Comparison of ENCODE assay signal across 21 cellular contexts in the genomic region with DNA sequence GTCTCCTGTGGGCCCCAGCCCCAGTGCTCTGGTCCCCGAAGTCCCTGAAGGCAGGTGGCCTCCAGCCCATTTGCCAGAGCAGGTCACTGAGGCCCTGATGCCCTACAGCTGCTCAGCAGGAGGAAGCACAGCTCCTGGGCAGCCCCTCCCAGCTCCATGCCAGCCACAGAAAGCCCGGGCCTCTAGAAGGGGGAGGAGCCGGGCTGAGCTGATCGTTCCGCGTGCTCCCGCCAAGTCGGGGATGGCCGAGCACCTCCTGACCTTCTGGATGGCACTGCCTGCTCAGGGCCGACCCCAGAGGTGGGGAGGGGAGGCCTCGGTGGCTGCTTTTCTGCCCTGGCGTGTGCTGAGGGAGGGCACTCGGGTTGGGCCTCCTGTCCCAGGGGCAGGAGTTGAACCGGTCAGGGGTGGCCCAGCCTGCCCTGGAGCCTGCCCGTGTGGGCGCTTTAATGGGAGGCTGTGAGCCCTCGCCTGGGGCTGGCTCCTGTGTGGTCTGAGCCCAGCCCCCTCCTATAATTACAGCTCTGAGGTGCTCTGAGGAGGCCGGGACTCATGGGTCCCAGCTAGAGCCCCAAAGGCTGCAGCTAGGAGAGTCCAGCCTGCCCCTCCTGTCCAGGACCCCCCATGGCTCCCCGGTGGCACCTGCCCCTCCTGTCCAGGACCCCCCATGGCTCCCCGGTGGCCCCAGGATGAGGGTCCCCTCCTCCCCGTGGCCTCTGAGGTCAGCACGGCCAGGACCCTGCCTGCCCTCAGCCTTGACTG. TPM values are rescaled to one million over a fixed set of nuclear protein-coding genes. Genes with fewer than 3 reads are reported as not detected.
DNase-seq lines count a peak whose midpoint lies in the region; ATAC-seq and TF ChIP-seq lines count a peak whose summit lies in the region.
"Had no signal": no experiment of that assay in that cellular context is flagged by ENCODE, and none has a peak within 500 bp of the region (broad histone marks: within the 10 kb centered on the region; RNA-seq: fewer than 3 reads in every experiment).

No MANE protein-coding gene starts in this region.

- no peaks in the 10 kb centered on the region for H4K20me1 ChIP-seq in HCT116 (ENCODE audit: insufficient read depth)
- no peaks in the 10 kb centered on the region for H4K20me1 ChIP-seq in OCI-LY7 (ENCODE audit: insufficient read depth, low read length)
- H4K20me1 ChIP-seq in SK-N-SH (ENCODE audit: insufficient read depth): peaks cover 73% of the 10 kb centered on the region

- BruUV-seq in HCT116 (replicated peaks; lab: Mats Ljungman, UMichigan) (no TSS peak), OCI-LY7 (replicated peaks; lab: Mats Ljungman, UMichigan) (no TSS peak)

- CTCF ChIA-PET in HCT116 (lab: Charles Lee): no interaction called here
- CTCF ChIA-PET in OCI-LY7 (lab: Charles Lee; ENCODE audit: unreplicated experiment): no interaction called here
- CTCF ChIA-PET in SK-N-SH (lab: Yijun Ruan, JAX): no interaction called here

- H3K4me2 ChIP-seq in HCT116 (ENCODE audit: low read length) (no peak overlapping the region), OCI-LY7 (ENCODE audit: low read length) (no peak overlapping the region; the same call in 1 of the 2 replicates), SK-N-SH (no peak overlapping the region)

- TF ChIP-seq CTCF in HCT116 (IDR thresholded peaks at IDR 0.05 in 2 of 3, conservative IDR thresholded peaks at IDR 0.05 in 1 of 3; ENCODE audit: borderline replicate concordance in 1 of 3, insufficient read depth in 1 of 3, low read depth in 2 of 3, low read length in 2 of 3) (no peak), OCI-LY7 (conservative IDR thresholded peaks at IDR 0.05; ENCODE audit: low read length) (no peak), liver (IDR thresholded peaks at IDR 0.05; ENCODE audit: low read depth, low read length, missing input control) (no peak), SK-N-SH (IDR thresholded peaks at IDR 0.05) (no peak), dorsolateral prefrontal cortex (IDR thresholded peaks at IDR 0.05 in 54 of 56, conservative IDR thresholded peaks at IDR 0.05 in 2 of 56; ENCODE audit: low read depth in 1 of 56, partially characterized antibody in 56 of 56) (no peak), gastroesophageal sphincter (IDR thresholded peaks at IDR 0.05) (no peak)

- POLR2A ChIA-PET in HCT116 (lab: Charles Lee) (no interaction called here), OCI-LY7 (lab: Charles Lee) (interaction anchor here (1.5 kb wide), 1 partner anchor 30 kb away, joined by 4 read pairs; a partner anchor contains a TSS), SK-N-SH (lab: Yijun Ruan, JAX) (no interaction called here)

- H3K27me3 ChIP-seq in HCT116 (ENCODE audit: insufficient read depth, low read length): no peaks in the 10 kb centered on the region
- H3K27me3 ChIP-seq in liver (ENCODE audit: control insufficient read depth in 4 of 4, insufficient read depth in 4 of 4, low read length in 3 of 4): no peaks in the 10 kb centered on the region
- H3K27me3 ChIP-seq in SK-N-SH (ENCODE audit: insufficient read depth): no peaks in the 10 kb centered on the region
- peaks cover 0 to 4% (median 0%) of the 10 kb centered on the region in 45 donors for H3K27me3 ChIP-seq in dorsolateral prefrontal cortex
- H3K27me3 ChIP-seq in gastroesophageal sphincter: peaks cover 60% of the 10 kb centered on the region
- H3K27me3 ChIP-seq: colonic mucosa, heart left ventricle, Peyer's patch had no signal

- H3K9ac ChIP-seq in HCT116 (ENCODE audit: low read length) (no peak overlapping the region), liver (ENCODE audit: low read depth in 1 of 2, low read length in 2 of 2) (no peak overlapping the region), SK-N-SH (no peak overlapping the region)

- H3K9me3 ChIP-seq in HCT116 (ENCODE audit: control insufficient read depth in 1 of 2, insufficient read depth in 1 of 2, low read depth in 1 of 2, low read length in 2 of 2) (no peaks in the 10 kb centered on the region), OCI-LY7 (ENCODE audit: low read length) (no peaks in the 10 kb centered on the region), liver (ENCODE audit: control insufficient read depth in 4 of 4, low read length in 3 of 4) (no peaks in the 10 kb centered on the region), SK-N-SH (no peaks in the 10 kb centered on the region), gastroesophageal sphincter (no peaks in the 10 kb centered on the region)
- H3K9me3 ChIP-seq: colonic mucosa, heart left ventricle, lower lobe of right lung, Peyer's patch, sigmoid colon, SJCRH30 had no signal

- H3K4me1 ChIP-seq in HCT116 (ENCODE audit: control insufficient read depth in 1 of 2, insufficient read depth in 2 of 2, low read length in 2 of 2): peaks cover 1 to 10% of the 10 kb centered on the region in 2 experiments; a peak in 2 of 4 replicates
- H3K4me1 ChIP-seq in OCI-LY7 (ENCODE audit: insufficient read depth, low read length, poor library complexity, severe bottlenecking): peaks cover 49% of the 10 kb centered on the region
- peaks cover 25 to 90% (median 68%) of the 10 kb centered on the region in 4 donors for H3K4me1 ChIP-seq in liver (ENCODE audit: control insufficient read depth in 4 of 4, insufficient read depth in 4 of 4, low read length in 3 of 4)
- peaks cover 0 to 50% of the 10 kb centered on the region in 2 experiments; a peak in 1 of 4 replicates for H3K4me1 ChIP-seq in SK-N-SH (ENCODE audit: control insufficient read depth in 1 of 2, insufficient read depth in 2 of 2, low read depth in 1 of 2, low read length in 1 of 2)
- no peaks in the 10 kb centered on the region for H3K4me1 ChIP-seq in gastroesophageal sphincter
- H3K4me1 ChIP-seq: lower lobe of right lung, sigmoid colon had no signal

- 49% methylated on average over 22 of the region's 22 CpGs for WGBS in liver
- 86% methylated on average over 1 of the region's 22 CpGs for WGBS in SK-N-SH (ENCODE audit: low lambda C conversion rate)
- no CpG with 5 or more reads among the region's 22 CpGs for WGBS in gastroesophageal sphincter (ENCODE audit: low coverage in 1 of 2), 2 donors

- no peak overlapping the region for H3K4me3 ChIP-seq in HCT116 (replicated peaks in 1 of 2; ENCODE audit: low read depth in 1 of 2, low read length in 2 of 2)
- H3K4me3 ChIP-seq in OCI-LY7 (ENCODE audit: low read depth, low read length, poor library complexity, severe bottlenecking): no peak overlapping the region
- no peak overlapping the region for H3K4me3 ChIP-seq in liver (ENCODE audit: low read depth in 1 of 3, low read length in 3 of 3)
- no peak overlapping the region for H3K4me3 ChIP-seq in SK-N-SH (ENCODE audit: low read depth in 2 of 2, low read length in 1 of 2)
- no peak overlapping the region for H3K4me3 ChIP-seq in dorsolateral prefrontal cortex
- no peak overlapping the region for H3K4me3 ChIP-seq in gastroesophageal sphincter
- H3K4me3 ChIP-seq: colonic mucosa, heart left ventricle, lower lobe of right lung, Peyer's patch, sigmoid colon, SJCRH30 had no signal

- H3K79me2 ChIP-seq in HCT116 (ENCODE audit: insufficient read depth, low read length) (peaks cover 7% of the 10 kb centered on the region; the same call in 1 of the 2 replicates), OCI-LY7 (ENCODE audit: insufficient read depth, low read depth, low read length) (no peaks in the 10 kb centered on the region), SK-N-SH (ENCODE audit: insufficient read depth) (peaks cover 21% of the 10 kb centered on the region)

- TF ChIP-seq RAD21 in HCT116 (IDR thresholded peaks at IDR 0.05; ENCODE audit: low read depth): no peak
- no peak for TF ChIP-seq RAD21 in liver (IDR thresholded peaks at IDR 0.05)
- no peak for TF ChIP-seq RAD21 in SK-N-SH (IDR thresholded peaks at IDR 0.05; ENCODE audit: low read length)

- RAD21 ChIA-PET in HCT116 (lab: Charles Lee; ENCODE audit: low non-redundant PET in 1 of 2, low total read pairs in 2 of 2, uncharacterized antibody in 2 of 2, unreplicated experiment in 2 of 2): no interaction called here

- H3K9me2 ChIP-seq in HCT116 (ENCODE audit: insufficient read depth) (no peaks in the 10 kb centered on the region), OCI-LY7 (ENCODE audit: insufficient read depth, low read length) (no peaks in the 10 kb centered on the region), SK-N-SH (no peaks in the 10 kb centered on the region)

- H2AFZ ChIP-seq in HCT116 (ENCODE audit: low read depth, low read length, poor library complexity, severe bottlenecking) (no peak overlapping the region), OCI-LY7 (ENCODE audit: low read length) (no peak overlapping the region), SK-N-SH (ENCODE audit: low read depth) (no peak overlapping the region)

- H3K36me3 ChIP-seq in HCT116 (ENCODE audit: control insufficient read depth in 1 of 2, insufficient read depth in 2 of 2, low read length in 2 of 2): no peaks in the 10 kb centered on the region; a peak in 1 of 4 replicates
- H3K36me3 ChIP-seq in OCI-LY7 (ENCODE audit: insufficient read depth, low read length): no peaks in the 10 kb centered on the region
- H3K36me3 ChIP-seq in liver (ENCODE audit: control insufficient read depth in 4 of 4, insufficient read depth in 3 of 4, low read depth in 1 of 4, low read length in 3 of 4): no peaks in the 10 kb centered on the region
- no peaks in the 10 kb centered on the region for H3K36me3 ChIP-seq in SK-N-SH (replicated peaks in 1 of 2; ENCODE audit: control insufficient read depth in 1 of 2, insufficient read depth in 2 of 2, low read length in 1 of 2)
- H3K36me3 ChIP-seq in gastroesophageal sphincter: no peaks in the 10 kb centered on the region
- H3K36me3 ChIP-seq: colonic mucosa, heart left ventricle, lower lobe of right lung, Peyer's patch, sigmoid colon, SJCRH30 had no signal

- no peak for TF ChIP-seq POLR2A in HCT116 (IDR thresholded peaks at IDR 0.05; ENCODE audit: borderline replicate concordance, extremely low read depth, insufficient read depth, insufficient read length)
- TF ChIP-seq POLR2A in gastroesophageal sphincter (IDR thresholded peaks at IDR 0.05): no peak

- DNase-seq in AG20443 (ENCODE audit: low spot score) (peak; percentile 34), HCT116 (ENCODE audit: low read depth, low spot score) (no peak), OCI-LY7 (ENCODE audit: low spot score) (no peak), SK-N-SH (no peak), dorsolateral prefrontal cortex (no peak)
- DNase-seq in activated effector memory CD4-positive, alpha-beta T cell treated with anti-CD3 and anti-CD28 coated beads, Interleukin-2, amount 50 U/mL, for 16 hours: no peak
- DNase-seq: activated CD4-positive, alpha-beta T cell treated with anti-CD3 and anti-CD28 coated beads, Interleukin-2, amount 50 U/mL, for 1 hour; activated CD8-positive, alpha-beta memory T cell treated with anti-CD3 and anti-CD28 coated beads, Interleukin-2, amount 50 U/mL, for 4 hours; activated naive CD8-positive, alpha-beta T cell treated with anti-CD3 and anti-CD28 coated beads, Interleukin-2, amount 50 U/mL, for 24 hours; colonic mucosa; DMS 273 treated with DMSO at 0.1 percent for 48 hours; heart left ventricle; lower lobe of right lung; NCI-H1105; NCI-H748 treated with DMSO at 0.1 percent for 48 hours; sigmoid colon; SJCRH30 had no signal

- no peak overlapping the region for H3K27ac ChIP-seq in HCT116 (ENCODE audit: low read depth, low read length)
- peak overlapping the region; percentile 5 for H3K27ac ChIP-seq in OCI-LY7 (ENCODE audit: low read depth, low read length, poor library complexity, severe bottlenecking)
- no peak overlapping the region for H3K27ac ChIP-seq in liver (ENCODE audit: low read depth in 1 of 2, low read length in 2 of 2)
- no peak overlapping the region for H3K27ac ChIP-seq in SK-N-SH (ENCODE audit: low read depth in 2 of 2, low read length in 1 of 2)
- H3K27ac ChIP-seq in dorsolateral prefrontal cortex: no peak overlapping the region
- no peak overlapping the region for H3K27ac ChIP-seq in gastroesophageal sphincter
- H3K27ac ChIP-seq: colonic mucosa, heart left ventricle, lower lobe of right lung, sigmoid colon, SJCRH30 had no signal

- intact Hi-C loops in HCT116 (cut with micrococcal nuclease) (no loop called here), OCI-LY7 (cut with micrococcal nuclease; ENCODE audit: unreplicated experiment) (loop anchor here (5.0 to 10.0 kb wide), 2 partner anchors 154 to 482 kb away; a partner anchor contains a TSS), dorsolateral prefrontal cortex (cut with DNase I) (loop anchor here in 1 of 2 donors (10.0 kb wide), 1 partner anchor 58 kb away; no protein-coding TSS in a partner anchor)

- ATAC-seq in HCT116 (peak; percentile 40), gastroesophageal sphincter (no peak)
- ATAC-seq: activated naive CD8-positive, alpha-beta T cell treated with anti-CD3 and anti-CD28 coated beads, Interleukin-2, amount 50 U/mL, for 24 hours; heart left ventricle; lower lobe of right lung; stimulated activated effector memory CD8-positive, alpha-beta T cell treated with anti-CD3 and anti-CD28 coated beads, Interleukin-12 subunit alpha, Interleukin-12 subunit beta, amount 100 ng/mL, for 72 hours had no signal

- no peak for TF ChIP-seq EP300 in SK-N-SH (IDR thresholded peaks at IDR 0.05; ENCODE audit: borderline replicate concordance in 1 of 2, low read depth in 1 of 2, low read length in 1 of 2)
- no peak for TF ChIP-seq EP300 in gastroesophageal sphincter (IDR thresholded peaks at IDR 0.05)

- H3F3A ChIP-seq in SK-N-SH (replicated peaks; ENCODE audit: insufficient read depth): no peaks in the 10 kb centered on the region

RNA-seq across cellular contexts. Expression of a gene that starts 29.7 kb away (rescaled TPM):
- total RNA-seq in HCT116 (2021; ENCODE audit: unreplicated experiment) (14.6 TPM), OCI-LY7 (2022) (11.9 and 14.2 TPM in 2 replicates), liver (10 to 100 TPM in 1 of 2 donors, 1 to 10 TPM in 1; 5.9 to 12.8 TPM), dorsolateral prefrontal cortex (10 to 100 TPM in 21 of 120 experiments, 1 to 10 TPM in 99; 4.0 to 14.7 (median 7.2) TPM), gastroesophageal sphincter (1 to 10 TPM in 1 of 4 donors, under 1 TPM in 3; 0.40 to 1.4 (median 0.59) TPM)
- polyA plus RNA-seq in HCT116 (2012): 5.6 and 6.4 TPM in 2 replicates
- total RNA-seq in OCI-LY7 (2014; rRNA removed; shearing (Covaris generic)): 0.98 and 2.1 TPM in 2 replicates
- polyA plus RNA-seq in liver (1 to 10 TPM in 1 of 2 donors, under 1 TPM in 1; 0.19 to 4.6 TPM), SK-N-SH (2012; rRNA removed) (0.54 and 1.2 TPM in 2 replicates)
- 0.54 and 1.0 TPM in 2 replicates for polyA plus RNA-seq in SK-N-SH (2012; cell fraction: cytosol; rRNA removed)
- 3.8 and 5.6 TPM in 2 replicates for polyA plus RNA-seq in SK-N-SH (2012; cell fraction: nucleus; rRNA removed)
